2 cellular contexts compared by ENCODE assay signal in the genomic region with DNA sequence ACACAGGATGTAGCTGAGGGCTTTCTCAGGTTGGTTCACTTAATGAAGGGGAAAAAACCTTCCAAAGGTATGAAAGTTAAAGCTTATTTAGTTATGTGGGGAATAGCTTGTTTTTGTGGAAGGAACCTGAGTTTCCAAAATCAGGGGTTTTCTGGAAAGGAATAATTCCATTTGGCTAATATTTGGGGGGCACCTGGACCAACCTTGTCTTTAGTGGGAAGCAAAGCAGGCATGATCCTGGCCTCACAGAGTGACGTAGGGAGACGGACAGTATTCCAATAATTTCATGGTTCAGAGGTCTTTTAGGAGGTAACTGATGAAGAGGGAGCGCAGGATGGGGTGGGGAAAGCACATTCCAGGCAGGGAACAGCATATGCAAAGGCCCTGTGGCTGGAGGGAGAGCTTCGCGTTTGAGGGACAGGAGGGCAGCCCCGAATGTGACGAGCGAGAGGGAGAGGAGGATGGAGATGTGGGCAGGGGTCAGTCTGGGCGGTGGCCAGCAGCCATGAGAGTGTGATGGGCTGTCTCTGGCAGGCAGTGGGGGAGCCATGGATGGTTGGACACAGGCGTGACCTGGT.
TF ChIP-seq lines count a peak whose summit lies in the region.

No MANE protein-coding gene starts in this region.

TF ChIP-seq in K562, 482 proteins besides CTCF, POLR2A, EP300 and RAD21 (continued from another document and continues in another):
- TF ChIP-seq, protein P1, sequence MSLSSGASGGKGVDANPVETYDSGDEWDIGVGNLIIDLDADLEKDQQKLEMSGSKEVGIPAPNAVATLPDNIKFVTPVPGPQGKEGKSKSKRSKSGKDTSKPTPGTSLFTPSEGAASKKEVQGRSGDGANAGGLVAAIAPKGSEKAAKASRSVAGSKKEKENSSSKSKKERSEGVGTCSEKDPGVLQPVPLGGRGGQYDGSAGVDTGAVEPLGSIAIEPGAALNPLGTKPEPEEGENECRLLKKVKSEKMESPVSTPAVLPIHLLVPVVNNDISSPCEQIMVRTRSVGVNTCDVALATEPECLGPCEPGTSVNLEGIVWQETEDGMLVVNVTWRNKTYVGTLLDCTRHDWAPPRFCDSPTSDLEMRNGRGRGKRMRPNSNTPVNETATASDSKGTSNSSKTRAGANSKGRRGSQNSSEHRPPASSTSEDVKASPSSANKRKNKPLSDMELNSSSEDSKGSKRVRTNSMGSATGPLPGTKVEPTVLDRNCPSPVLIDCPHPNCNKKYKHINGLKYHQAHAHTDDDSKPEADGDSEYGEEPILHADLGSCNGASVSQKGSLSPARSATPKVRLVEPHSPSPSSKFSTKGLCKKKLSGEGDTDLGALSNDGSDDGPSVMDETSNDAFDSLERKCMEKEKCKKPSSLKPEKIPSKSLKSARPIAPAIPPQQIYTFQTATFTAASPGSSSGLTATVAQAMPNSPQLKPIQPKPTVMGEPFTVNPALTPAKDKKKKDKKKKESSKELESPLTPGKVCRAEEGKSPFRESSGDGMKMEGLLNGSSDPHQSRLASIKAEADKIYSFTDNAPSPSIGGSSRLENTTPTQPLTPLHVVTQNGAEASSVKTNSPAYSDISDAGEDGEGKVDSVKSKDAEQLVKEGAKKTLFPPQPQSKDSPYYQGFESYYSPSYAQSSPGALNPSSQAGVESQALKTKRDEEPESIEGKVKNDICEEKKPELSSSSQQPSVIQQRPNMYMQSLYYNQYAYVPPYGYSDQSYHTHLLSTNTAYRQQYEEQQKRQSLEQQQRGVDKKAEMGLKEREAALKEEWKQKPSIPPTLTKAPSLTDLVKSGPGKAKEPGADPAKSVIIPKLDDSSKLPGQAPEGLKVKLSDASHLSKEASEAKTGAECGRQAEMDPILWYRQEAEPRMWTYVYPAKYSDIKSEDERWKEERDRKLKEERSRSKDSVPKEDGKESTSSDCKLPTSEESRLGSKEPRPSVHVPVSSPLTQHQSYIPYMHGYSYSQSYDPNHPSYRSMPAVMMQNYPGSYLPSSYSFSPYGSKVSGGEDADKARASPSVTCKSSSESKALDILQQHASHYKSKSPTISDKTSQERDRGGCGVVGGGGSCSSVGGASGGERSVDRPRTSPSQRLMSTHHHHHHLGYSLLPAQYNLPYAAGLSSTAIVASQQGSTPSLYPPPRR (CRISPR knock-in tag; IDR thresholded peaks at IDR 0.05; ENCODE audit: borderline replicate concordance): no peak
- TF ChIP-seq, protein P2, sequence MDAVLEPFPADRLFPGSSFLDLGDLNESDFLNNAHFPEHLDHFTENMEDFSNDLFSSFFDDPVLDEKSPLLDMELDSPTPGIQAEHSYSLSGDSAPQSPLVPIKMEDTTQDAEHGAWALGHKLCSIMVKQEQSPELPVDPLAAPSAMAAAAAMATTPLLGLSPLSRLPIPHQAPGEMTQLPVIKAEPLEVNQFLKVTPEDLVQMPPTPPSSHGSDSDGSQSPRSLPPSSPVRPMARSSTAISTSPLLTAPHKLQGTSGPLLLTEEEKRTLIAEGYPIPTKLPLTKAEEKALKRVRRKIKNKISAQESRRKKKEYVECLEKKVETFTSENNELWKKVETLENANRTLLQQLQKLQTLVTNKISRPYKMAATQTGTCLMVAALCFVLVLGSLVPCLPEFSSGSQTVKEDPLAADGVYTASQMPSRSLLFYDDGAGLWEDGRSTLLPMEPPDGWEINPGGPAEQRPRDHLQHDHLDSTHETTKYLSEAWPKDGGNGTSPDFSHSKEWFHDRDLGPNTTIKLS (IDR thresholded peaks at IDR 0.05; ENCODE audit: borderline replicate concordance, low read depth): no peak
- TF ChIP-seq, protein P3, sequence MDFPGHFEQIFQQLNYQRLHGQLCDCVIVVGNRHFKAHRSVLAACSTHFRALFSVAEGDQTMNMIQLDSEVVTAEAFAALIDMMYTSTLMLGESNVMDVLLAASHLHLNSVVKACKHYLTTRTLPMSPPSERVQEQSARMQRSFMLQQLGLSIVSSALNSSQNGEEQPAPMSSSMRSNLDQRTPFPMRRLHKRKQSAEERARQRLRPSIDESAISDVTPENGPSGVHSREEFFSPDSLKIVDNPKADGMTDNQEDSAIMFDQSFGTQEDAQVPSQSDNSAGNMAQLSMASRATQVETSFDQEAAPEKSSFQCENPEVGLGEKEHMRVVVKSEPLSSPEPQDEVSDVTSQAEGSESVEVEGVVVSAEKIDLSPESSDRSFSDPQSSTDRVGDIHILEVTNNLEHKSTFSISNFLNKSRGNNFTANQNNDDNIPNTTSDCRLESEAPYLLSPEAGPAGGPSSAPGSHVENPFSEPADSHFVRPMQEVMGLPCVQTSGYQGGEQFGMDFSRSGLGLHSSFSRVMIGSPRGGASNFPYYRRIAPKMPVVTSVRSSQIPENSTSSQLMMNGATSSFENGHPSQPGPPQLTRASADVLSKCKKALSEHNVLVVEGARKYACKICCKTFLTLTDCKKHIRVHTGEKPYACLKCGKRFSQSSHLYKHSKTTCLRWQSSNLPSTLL (IDR thresholded peaks at IDR 0.05): no peak
- TF ChIP-seq, protein P4, sequence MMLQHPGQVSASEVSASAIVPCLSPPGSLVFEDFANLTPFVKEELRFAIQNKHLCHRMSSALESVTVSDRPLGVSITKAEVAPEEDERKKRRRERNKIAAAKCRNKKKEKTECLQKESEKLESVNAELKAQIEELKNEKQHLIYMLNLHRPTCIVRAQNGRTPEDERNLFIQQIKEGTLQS (IDR thresholded peaks at IDR 0.05): no peak
- TF ChIP-seq, protein P4 (CRISPR knock-in tag; conservative IDR thresholded peaks at IDR 0.05): no peak
- TF ChIP-seq ZNF785 (CRISPR knock-in tag; IDR thresholded peaks at IDR 0.05) (no peak), BCOR (IDR thresholded peaks at IDR 0.05) (peak; percentile 61), FOS (IDR thresholded peaks at IDR 0.05; ENCODE audit: extremely low read depth, insufficient read length) (no peak), ZZZ3 (IDR thresholded peaks at IDR 0.05) (no peak), RBFOX2 (IDR thresholded peaks at IDR 0.05; ENCODE audit: low read depth, low read length) (no peak), ZC3H11A (IDR thresholded peaks at IDR 0.05; ENCODE audit: low read depth, low read length) (no peak), CBFA2T2 (conservative IDR thresholded peaks at IDR 0.05) (no peak), CCNT2 (IDR thresholded peaks at IDR 0.05; ENCODE audit: borderline replicate concordance, extremely low read depth, insufficient read length, low read depth, low read length) (no peak)
- TF ChIP-seq, protein P5, sequence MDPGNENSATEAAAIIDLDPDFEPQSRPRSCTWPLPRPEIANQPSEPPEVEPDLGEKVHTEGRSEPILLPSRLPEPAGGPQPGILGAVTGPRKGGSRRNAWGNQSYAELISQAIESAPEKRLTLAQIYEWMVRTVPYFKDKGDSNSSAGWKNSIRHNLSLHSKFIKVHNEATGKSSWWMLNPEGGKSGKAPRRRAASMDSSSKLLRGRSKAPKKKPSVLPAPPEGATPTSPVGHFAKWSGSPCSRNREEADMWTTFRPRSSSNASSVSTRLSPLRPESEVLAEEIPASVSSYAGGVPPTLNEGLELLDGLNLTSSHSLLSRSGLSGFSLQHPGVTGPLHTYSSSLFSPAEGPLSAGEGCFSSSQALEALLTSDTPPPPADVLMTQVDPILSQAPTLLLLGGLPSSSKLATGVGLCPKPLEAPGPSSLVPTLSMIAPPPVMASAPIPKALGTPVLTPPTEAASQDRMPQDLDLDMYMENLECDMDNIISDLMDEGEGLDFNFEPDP (CRISPR knock-in tag; IDR thresholded peaks at IDR 0.05): no peak

TF ChIP-seq in liver, 16 proteins besides CTCF, POLR2A, EP300 and RAD21 (continued from another document):
- TF ChIP-seq, protein P6, sequence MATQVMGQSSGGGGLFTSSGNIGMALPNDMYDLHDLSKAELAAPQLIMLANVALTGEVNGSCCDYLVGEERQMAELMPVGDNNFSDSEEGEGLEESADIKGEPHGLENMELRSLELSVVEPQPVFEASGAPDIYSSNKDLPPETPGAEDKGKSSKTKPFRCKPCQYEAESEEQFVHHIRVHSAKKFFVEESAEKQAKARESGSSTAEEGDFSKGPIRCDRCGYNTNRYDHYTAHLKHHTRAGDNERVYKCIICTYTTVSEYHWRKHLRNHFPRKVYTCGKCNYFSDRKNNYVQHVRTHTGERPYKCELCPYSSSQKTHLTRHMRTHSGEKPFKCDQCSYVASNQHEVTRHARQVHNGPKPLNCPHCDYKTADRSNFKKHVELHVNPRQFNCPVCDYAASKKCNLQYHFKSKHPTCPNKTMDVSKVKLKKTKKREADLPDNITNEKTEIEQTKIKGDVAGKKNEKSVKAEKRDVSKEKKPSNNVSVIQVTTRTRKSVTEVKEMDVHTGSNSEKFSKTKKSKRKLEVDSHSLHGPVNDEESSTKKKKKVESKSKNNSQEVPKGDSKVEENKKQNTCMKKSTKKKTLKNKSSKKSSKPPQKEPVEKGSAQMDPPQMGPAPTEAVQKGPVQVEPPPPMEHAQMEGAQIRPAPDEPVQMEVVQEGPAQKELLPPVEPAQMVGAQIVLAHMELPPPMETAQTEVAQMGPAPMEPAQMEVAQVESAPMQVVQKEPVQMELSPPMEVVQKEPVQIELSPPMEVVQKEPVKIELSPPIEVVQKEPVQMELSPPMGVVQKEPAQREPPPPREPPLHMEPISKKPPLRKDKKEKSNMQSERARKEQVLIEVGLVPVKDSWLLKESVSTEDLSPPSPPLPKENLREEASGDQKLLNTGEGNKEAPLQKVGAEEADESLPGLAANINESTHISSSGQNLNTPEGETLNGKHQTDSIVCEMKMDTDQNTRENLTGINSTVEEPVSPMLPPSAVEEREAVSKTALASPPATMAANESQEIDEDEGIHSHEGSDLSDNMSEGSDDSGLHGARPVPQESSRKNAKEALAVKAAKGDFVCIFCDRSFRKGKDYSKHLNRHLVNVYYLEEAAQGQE (IDR thresholded peaks at IDR 0.05): no peak
- no peak for TF ChIP-seq HNF4A (conservative IDR thresholded peaks at IDR 0.05)
- TF ChIP-seq, protein P7, sequence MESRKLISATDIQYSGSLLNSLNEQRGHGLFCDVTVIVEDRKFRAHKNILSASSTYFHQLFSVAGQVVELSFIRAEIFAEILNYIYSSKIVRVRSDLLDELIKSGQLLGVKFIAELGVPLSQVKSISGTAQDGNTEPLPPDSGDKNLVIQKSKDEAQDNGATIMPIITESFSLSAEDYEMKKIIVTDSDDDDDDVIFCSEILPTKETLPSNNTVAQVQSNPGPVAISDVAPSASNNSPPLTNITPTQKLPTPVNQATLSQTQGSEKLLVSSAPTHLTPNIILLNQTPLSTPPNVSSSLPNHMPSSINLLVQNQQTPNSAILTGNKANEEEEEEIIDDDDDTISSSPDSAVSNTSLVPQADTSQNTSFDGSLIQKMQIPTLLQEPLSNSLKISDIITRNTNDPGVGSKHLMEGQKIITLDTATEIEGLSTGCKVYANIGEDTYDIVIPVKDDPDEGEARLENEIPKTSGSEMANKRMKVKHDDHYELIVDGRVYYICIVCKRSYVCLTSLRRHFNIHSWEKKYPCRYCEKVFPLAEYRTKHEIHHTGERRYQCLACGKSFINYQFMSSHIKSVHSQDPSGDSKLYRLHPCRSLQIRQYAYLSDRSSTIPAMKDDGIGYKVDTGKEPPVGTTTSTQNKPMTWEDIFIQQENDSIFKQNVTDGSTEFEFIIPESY (IDR thresholded peaks at IDR 0.05): no peak
- no peak for TF ChIP-seq YY1 (IDR thresholded peaks at IDR 0.05)
- TF ChIP-seq, protein P8, sequence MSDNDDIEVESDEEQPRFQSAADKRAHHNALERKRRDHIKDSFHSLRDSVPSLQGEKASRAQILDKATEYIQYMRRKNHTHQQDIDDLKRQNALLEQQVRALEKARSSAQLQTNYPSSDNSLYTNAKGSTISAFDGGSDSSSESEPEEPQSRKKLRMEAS (IDR thresholded peaks at IDR 0.05): no peak
- TF ChIP-seq TAF1 (conservative IDR thresholded peaks at IDR 0.05): no peak
- no peak for TF ChIP-seq GABPA (IDR thresholded peaks at IDR 0.05 in 1 of 2, conservative IDR thresholded peaks at IDR 0.05 in 1 of 2)
- no peak for TF ChIP-seq RXRA (IDR thresholded peaks at IDR 0.05)
- TF ChIP-seq NR2F2 (IDR thresholded peaks at IDR 0.05): no peak
- TF ChIP-seq HNF4G (IDR thresholded peaks at IDR 0.05): no peak
- no peak for TF ChIP-seq FOXA1 (IDR thresholded peaks at IDR 0.05)
- TF ChIP-seq, protein P4 (IDR thresholded peaks at IDR 0.05): no peak
TF ChIP-seq in liver: peak in this region for 0.
